8 cellular contexts compared by ENCODE assay signal in the genomic region with DNA sequence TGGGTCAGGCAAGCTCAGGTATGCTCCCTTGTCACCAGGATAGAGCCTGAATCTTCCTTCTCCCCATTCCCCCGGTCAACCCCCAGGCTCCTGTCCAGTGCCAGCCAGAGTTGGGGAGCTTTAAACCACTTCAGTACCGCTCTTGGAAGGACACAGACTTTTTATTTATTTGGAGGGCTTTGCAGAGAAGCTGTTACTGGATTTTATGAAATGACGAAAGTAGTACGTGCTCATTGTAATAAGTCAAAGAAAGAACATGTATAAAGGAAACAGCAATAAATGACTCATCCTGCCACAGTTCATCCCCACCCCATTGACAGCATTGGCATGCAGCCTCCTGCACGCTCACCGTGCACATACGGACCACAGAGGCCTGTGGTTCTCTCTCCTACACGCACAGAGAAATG.
DNase-seq lines count a peak whose midpoint lies in the region; ATAC-seq and TF ChIP-seq lines count a peak whose summit lies in the region.

No MANE protein-coding gene starts in this region.

- DNase-seq in EL (peak; percentile 96), HT1080 (ENCODE audit: low read depth) (peak; percentile 95), glomerular endothelial cell (ENCODE audit: extremely low read depth, low read depth, low spot score) (peak; percentile 31), head of caudate nucleus (no peak), neural progenitor cell (ENCODE audit: low spot score) (no peak)
- DNase-seq in activated CD8-positive, alpha-beta memory T cell treated with anti-CD3 and anti-CD28 coated beads, Interleukin-2, amount 50 U/mL, for 48 hours = peak; percentile 84
- peak; percentile 81 for DNase-seq in stimulated activated CD8-positive, alpha-beta memory T cell treated with anti-CD3 and anti-CD28 coated beads, Interleukin-4, amount 100 ng/mL, for 48 hours

- intact Hi-C loops in head of caudate nucleus (cut with DNase I) = no loop called here

- no peaks in the 10 kb centered on the region for H3K36me3 Mint-ChIP-seq in neural progenitor cell

- H3K79me2 ChIP-seq in neural progenitor cell (ENCODE audit: low read depth) = no peaks in the 10 kb centered on the region

- H3K9ac ChIP-seq in neural progenitor cell = no peak overlapping the region

- H3K27ac Mint-ChIP-seq in neural progenitor cell = no peak overlapping the region

- H3K4me1 ChIP-seq in neural progenitor cell = no peaks in the 10 kb centered on the region

- H3F3A ChIP-seq in neural progenitor cell (ENCODE audit: low read depth) = no peaks in the 10 kb centered on the region

- no peaks in the 10 kb centered on the region for H3K9me3 ChIP-seq in neural progenitor cell (ENCODE audit: low read depth)

- no peaks in the 10 kb centered on the region for H3K9me3 Mint-ChIP-seq in neural progenitor cell

- no peaks in the 10 kb centered on the region for H3K36me3 ChIP-seq in neural progenitor cell

- no peaks in the 10 kb centered on the region for H4K20me1 ChIP-seq in neural progenitor cell (ENCODE audit: low read depth)

- H3K4me1 Mint-ChIP-seq in neural progenitor cell = no peaks in the 10 kb centered on the region

- H3K27me3 Mint-ChIP-seq in neural progenitor cell (ENCODE audit: insufficient read depth, low read depth) = no peaks in the 10 kb centered on the region

- H3K27ac ChIP-seq in neural progenitor cell = no peak overlapping the region

- no peak for TF ChIP-seq CTCF in neural progenitor cell (IDR thresholded peaks at IDR 0.05)

- no peak for ATAC-seq in GM21825 (IDR thresholded peaks at IDR 0.05; ENCODE audit: unreplicated experiment)

- no peak overlapping the region for H2AFZ ChIP-seq in neural progenitor cell (replicated peaks)

- H3K4me3 Mint-ChIP-seq in neural progenitor cell = no peak overlapping the region

- no peaks in the 10 kb centered on the region for H3K27me3 ChIP-seq in neural progenitor cell

- H3K4me3 ChIP-seq in neural progenitor cell = no peak overlapping the region

- H3K4me2 ChIP-seq in neural progenitor cell = no peak overlapping the region

Comparison
In these comparisons a context has a peak if more than half of its experiments do, and no peak if none do; other contexts are left out.
1. DNase-seq: peak in EL (single experiment), HT1080 (single experiment), activated CD8-positive, alpha-beta memory T cell treated with anti-CD3 and anti-CD28 coated beads, Interleukin-2, amount 50 U/mL, for 48 hours (single experiment), glomerular endothelial cell (single experiment) and stimulated activated CD8-positive, alpha-beta memory T cell treated with anti-CD3 and anti-CD28 coated beads, Interleukin-4, amount 100 ng/mL, for 48 hours (single experiment); none in head of caudate nucleus (0 of 42) and neural progenitor cell (single experiment).